ENCODE assay signal across 8 cellular contexts in the genomic region with DNA sequence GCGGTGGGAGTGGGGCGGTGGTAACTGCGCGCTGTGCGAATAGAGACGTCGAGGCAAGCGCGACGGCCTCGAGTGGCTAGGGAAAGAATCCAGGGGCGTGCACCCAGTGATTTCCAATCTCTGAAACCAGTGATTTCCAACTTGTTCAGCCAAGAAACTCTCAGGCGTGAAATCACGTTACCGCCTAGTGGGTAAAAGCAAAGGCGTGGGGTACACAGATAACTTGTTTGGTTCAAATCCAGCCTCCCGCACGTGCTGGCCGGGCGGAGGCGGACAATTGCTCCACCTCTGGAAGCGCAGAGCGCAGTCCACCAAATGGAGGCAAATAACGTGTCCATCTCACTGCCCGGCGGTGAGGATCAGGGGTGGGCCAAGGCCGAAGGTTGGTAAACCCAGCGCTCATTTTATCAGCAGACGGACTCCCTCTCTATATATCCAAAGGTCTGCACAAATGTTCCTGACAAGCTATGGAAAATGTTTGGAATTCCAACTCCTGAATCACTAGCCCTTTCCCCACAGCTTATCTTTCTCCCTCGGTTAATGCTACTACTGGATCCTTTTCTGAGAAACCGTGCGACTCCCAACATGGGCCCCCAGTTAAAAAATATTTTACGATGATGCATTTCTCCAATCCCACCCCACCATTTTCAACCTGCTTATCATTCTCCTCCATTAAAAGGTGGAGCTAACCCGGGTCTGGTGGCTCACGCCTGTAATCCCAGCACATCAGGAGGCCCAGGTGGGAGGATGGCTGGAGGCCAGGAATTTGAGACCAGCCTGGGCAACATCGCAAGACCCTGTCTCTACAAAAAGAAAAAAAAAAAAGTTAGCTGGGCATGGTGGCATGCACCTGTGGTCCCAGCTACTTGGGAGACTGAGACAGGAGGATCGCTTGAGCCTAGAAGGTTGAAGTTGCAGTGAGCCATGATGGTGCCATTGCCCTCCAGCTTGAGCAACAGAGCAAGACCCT. TPM values are rescaled to one million over a fixed set of nuclear protein-coding genes. Genes with fewer than 3 reads are reported as not detected.
A peak's percentile ranks its signal among the peaks of the same experiment; 100 is the strongest.
DNase-seq lines count a peak whose midpoint lies in the region; ATAC-seq and TF ChIP-seq lines count a peak whose summit lies in the region.

No MANE protein-coding gene starts in this region.

- BruUV-seq in A673 (replicated peaks; lab: Mats Ljungman, UMichigan), result TSS peak; percentile 50

- POLR2A ChIA-PET in A673 (lab: Charles Lee; ENCODE audit: low non-redundant PET), result interaction anchor here (1.0 kb wide), 1 partner anchor 106 kb away, joined by 6 read pairs; no protein-coding TSS in a partner anchor

- peak overlapping the region; percentile 95 for H3K4me3 ChIP-seq in A673 (ENCODE audit: low read depth, low read length, poor library complexity, severe bottlenecking)
- H3K4me3 ChIP-seq in HFF-Myc (replicated peaks; ENCODE audit: low read depth, low read length), result peak overlapping the region; percentile 85
- peak overlapping the region; percentile 84 for H3K4me3 ChIP-seq in astrocyte of the spinal cord (ENCODE audit: low read depth, low read length)

- no peak for ATAC-seq in stimulated activated naive B cell treated with anti-CD40 and anti-IgM and Interleukin-4, amounts not matched to agents 10 μg/mL and 1 μg/mL and 100 μg/mL, for 72 hours (replicated peaks)

- intact Hi-C loops in A673 (cut with micrococcal nuclease; ENCODE audit: unreplicated experiment), result loop anchor here (5.0 kb wide), 2 partner anchors 77 to 162 kb away; no protein-coding TSS in a partner anchor

- CTCF ChIA-PET in A673 (lab: Charles Lee), result no interaction called here

- no peaks in the 10 kb centered on the region for H3K36me3 ChIP-seq in A673 (ENCODE audit: insufficient read depth, low read length, poor library complexity, severe bottlenecking)

- DNase-seq in A673 (ENCODE audit: low spot score) (no peak), HFF-Myc (ENCODE audit: extremely low read depth, low read depth) (no peak), astrocyte of the spinal cord (ENCODE audit: low read depth, low spot score) (no peak), iPS-NIHi7 (ENCODE audit: extremely low spot score) (peak; percentile 22), SIG-M5 treated with dmso at 0.1 percent for 504 hours (lab: John Stamatoyannopoulos, UW; ENCODE audit: unreplicated experiment) (no peak), GF-D8 (lab: John Stamatoyannopoulos, UW) (no peak), NCI-H1694 (lab: John Stamatoyannopoulos, UW) (no peak)
- no peak for DNase-seq in stimulated activated naive B cell treated with anti-CD40 and anti-IgM and Interleukin-4, amounts not matched to agents 10 μg/mL and 1 μg/mL and 100 μg/mL, for 72 hours

- H3K9me3 ChIP-seq in A673 (ENCODE audit: low read depth, low read length, poor library complexity, severe bottlenecking), result no peaks in the 10 kb centered on the region

- H3K4me1 Mint-ChIP-seq in stimulated activated naive B cell treated with anti-CD40 and anti-IgM and Interleukin-4, amounts not matched to agents 10 μg/mL and 1 μg/mL and 100 μg/mL, for 72 hours, result peaks cover 17 to 48% of the 10 kb centered on the region in 2 donors

- no peaks in the 10 kb centered on the region for H3K27me3 Mint-ChIP-seq in stimulated activated naive B cell treated with anti-CD40 and anti-IgM and Interleukin-4, amounts not matched to agents 10 μg/mL and 1 μg/mL and 100 μg/mL, for 72 hours

- H3K27ac Mint-ChIP-seq in stimulated activated naive B cell treated with anti-CD40 and anti-IgM and Interleukin-4, amounts not matched to agents 10 μg/mL and 1 μg/mL and 100 μg/mL, for 72 hours, result peak overlapping the region; percentile 97

- H3K27me3 ChIP-seq in A673 (replicated peaks; ENCODE audit: insufficient read depth, low read depth, low read length, poor library complexity), result no peaks in the 10 kb centered on the region

- H3K27ac ChIP-seq in A673 (ENCODE audit: low read depth, low read length, poor library complexity, severe bottlenecking), result peak overlapping the region; percentile 73

- peak overlapping the region; percentile 94 to 95 for H3K4me3 Mint-ChIP-seq in stimulated activated naive B cell treated with anti-CD40 and anti-IgM and Interleukin-4, amounts not matched to agents 10 μg/mL and 1 μg/mL and 100 μg/mL, for 72 hours

- peaks cover 49% of the 10 kb centered on the region for H3K4me1 ChIP-seq in A673 (ENCODE audit: insufficient read depth, low read length, poor library complexity, severe bottlenecking)

- TF ChIP-seq CTCF in A673 (conservative IDR thresholded peaks at IDR 0.05; ENCODE audit: low read depth, low read length) (no peak), HFF-Myc (IDR thresholded peaks at IDR 0.05; ENCODE audit: low read depth, low read length, missing control alignments) (no peak), astrocyte of the spinal cord (IDR thresholded peaks at IDR 0.05; ENCODE audit: low read depth, low read length) (peak; percentile 24)

- H3K9me3 Mint-ChIP-seq in stimulated activated naive B cell treated with anti-CD40 and anti-IgM and Interleukin-4, amounts not matched to agents 10 μg/mL and 1 μg/mL and 100 μg/mL, for 72 hours, result no peaks in the 10 kb centered on the region

- in situ Hi-C loops in astrocyte of the spinal cord (cut with HindIII; ENCODE audit: low sequenced_read_pairs), result no loop called here

- H3K36me3 Mint-ChIP-seq in stimulated activated naive B cell treated with anti-CD40 and anti-IgM and Interleukin-4, amounts not matched to agents 10 μg/mL and 1 μg/mL and 100 μg/mL, for 72 hours, result peaks cover 21 to 32% of the 10 kb centered on the region in 2 donors

RNA-seq across cellular contexts. Expression of gene FNBP1, which starts 0.9 kb away (rescaled TPM):
- total RNA-seq in A673 (2021), result 200 and 215 TPM in 2 replicates

RNA-seq across cellular contexts. Expression of gene GPR107, which starts 9.8 kb away (rescaled TPM):
- 47.1 and 50.9 TPM in 2 replicates for total RNA-seq in A673 (2021)
